1 cellular context compared by ENCODE assay signal in the genomic region with DNA sequence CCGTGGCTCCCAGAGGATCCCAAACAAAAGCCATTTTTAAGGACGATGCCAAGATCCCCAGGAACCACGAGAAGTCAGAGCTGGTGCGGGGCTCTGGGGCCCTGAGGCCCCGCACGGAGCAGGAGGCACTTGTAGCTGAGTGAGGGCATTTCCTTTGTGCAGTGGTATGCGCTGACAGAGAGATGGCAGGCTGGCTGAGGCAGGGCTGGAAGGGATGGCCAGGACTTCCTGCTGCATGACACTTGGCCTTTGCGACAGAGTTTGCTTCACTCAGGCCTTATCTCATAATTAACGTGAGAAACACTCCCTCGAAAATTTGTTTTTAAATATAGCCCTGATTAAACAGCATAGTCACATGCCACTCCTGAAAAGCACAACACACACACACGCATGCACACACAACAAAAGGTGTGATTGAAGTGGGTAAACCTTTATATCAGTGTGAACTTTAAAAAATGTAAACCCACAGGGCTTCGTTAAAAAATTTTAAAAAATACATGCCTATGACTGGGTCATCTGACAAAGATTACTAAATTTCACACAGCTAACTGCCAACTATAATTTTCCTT.
TF ChIP-seq lines count a peak whose summit lies in the region.

No MANE protein-coding gene starts in this region.

TF ChIP-seq in liver, 16 proteins besides CTCF, POLR2A, EP300 and RAD21 (continued from another document):
- TF ChIP-seq REST (IDR thresholded peaks at IDR 0.05) = no peak
- TF ChIP-seq HNF4A (conservative IDR thresholded peaks at IDR 0.05) = no peak
